17 cellular contexts compared by ENCODE assay signal in genomic region chr16:87186876-87187533, GRCh38.
DNase-seq lines count a peak whose midpoint lies in the region; ATAC-seq and TF ChIP-seq lines count a peak whose summit lies in the region.
"Had no signal": no experiment of that assay in that cellular context is flagged by ENCODE, and none has a peak within 500 bp of the region (broad histone marks: within the 10 kb centered on the region; RNA-seq: fewer than 3 reads in every experiment).

No MANE protein-coding gene starts in this region.

- H3K9me3 ChIP-seq in ovary (peaks cover 0 to 5% of the 10 kb centered on the region in 2 donors), adrenal gland (replicated peaks in 1 of 3) (no peaks in the 10 kb centered on the region)

- DNase-seq in activated CD4-positive, alpha-beta T cell treated with anti-CD3 and anti-CD28 coated beads for 36 hours, result no peak
- no peak for DNase-seq in activated CD4-positive, alpha-beta T cell treated with anti-CD3 and anti-CD28 coated beads for 48 hours
- DNase-seq in WTC11 (ENCODE audit: low spot score), result no peak
- DNase-seq in stimulated activated naive B cell treated with anti-CD40 and anti-IgM and Interleukin-4, amounts not matched to agents 10 μg/mL and 1 μg/mL and 100 μg/mL, for 72 hours, result no peak
- DNase-seq in cortex of kidney (lab: John Stamatoyannopoulos, UW), result no peak
- DNase-seq in ovary, result no peak
- no peak for DNase-seq in adrenal gland
- DNase-seq: 8988T; Calu3; CD4-positive, alpha-beta memory T cell; KBM-7; MV-4-11; NCI-H1417; NCI-H1930; NCI-H2171; NCI-H446 treated with DMSO at 0.1 percent for 48 hours had no signal

- no peak for TF ChIP-seq EP300 in ovary (IDR thresholded peaks at IDR 0.05)

- H3K4me3 ChIP-seq in ovary (no peak overlapping the region), adrenal gland (no peak overlapping the region)

- H3K27me3 ChIP-seq in ovary (no peaks in the 10 kb centered on the region), adrenal gland (no peaks in the 10 kb centered on the region)

- no peak for TF ChIP-seq POLR2A in ovary (IDR thresholded peaks at IDR 0.05)
- TF ChIP-seq POLR2A in adrenal gland (IDR thresholded peaks at IDR 0.05), result no peak

- CTCF ChIA-PET in activated CD4-positive, alpha-beta T cell treated with anti-CD3 and anti-CD28 coated beads for 36 hours (lab: Charles Lee), result no interaction called here
- CTCF ChIA-PET in WTC11 (lab: Charles Lee), result interaction anchor here (1.6 kb wide), 1 partner anchor 111 kb away, joined by 5 read pairs; no protein-coding TSS in a partner anchor

- no peaks in the 10 kb centered on the region for H3K36me3 Mint-ChIP-seq in activated CD4-positive, alpha-beta T cell treated with anti-CD3 and anti-CD28 coated beads for 36 hours (ENCODE audit: low read depth)
- peaks cover 19% of the 10 kb centered on the region for H3K36me3 Mint-ChIP-seq in WTC11
- H3K36me3 Mint-ChIP-seq in nephron (ENCODE audit: low read depth), result peaks cover 10% of the 10 kb centered on the region
- no peaks in the 10 kb centered on the region for H3K36me3 Mint-ChIP-seq in stimulated activated naive B cell treated with anti-CD40 and anti-IgM and Interleukin-4, amounts not matched to agents 10 μg/mL and 1 μg/mL and 100 μg/mL, for 72 hours
- H3K36me3 Mint-ChIP-seq: CD4-positive, alpha-beta memory T cell had no signal

- TF ChIP-seq CTCF in WTC11 (IDR thresholded peaks at IDR 0.05), result no peak
- no peak for TF ChIP-seq CTCF in nephron (IDR thresholded peaks at IDR 0.05; ENCODE audit: unreplicated experiment in 3 of 3)
- TF ChIP-seq CTCF in ovary (IDR thresholded peaks at IDR 0.05), result no peak
- no peak for TF ChIP-seq CTCF in adrenal gland (IDR thresholded peaks at IDR 0.05)

- no peaks in the 10 kb centered on the region for H3K4me1 ChIP-seq in ovary (ENCODE audit: insufficient read depth)
- H3K4me1 ChIP-seq in adrenal gland (replicated peaks in 1 of 2), result no peaks in the 10 kb centered on the region

- intact Hi-C loops in activated CD4-positive, alpha-beta T cell treated with anti-CD3 and anti-CD28 coated beads for 36 hours (cut with DNase I, micrococcal nuclease), result no loop called here
- intact Hi-C loops in ovary (cut with DNase I) (no loop called here), adrenal gland (cut with DNase I) (no loop called here)

- peaks cover 15% of the 10 kb centered on the region for H3K9me3 Mint-ChIP-seq in activated CD4-positive, alpha-beta T cell treated with anti-CD3 and anti-CD28 coated beads for 36 hours (ENCODE audit: low read depth)
- H3K9me3 Mint-ChIP-seq in WTC11 (peaks cover 39% of the 10 kb centered on the region), nephron (peaks cover 5% of the 10 kb centered on the region)
- H3K9me3 Mint-ChIP-seq in stimulated activated naive B cell treated with anti-CD40 and anti-IgM and Interleukin-4, amounts not matched to agents 10 μg/mL and 1 μg/mL and 100 μg/mL, for 72 hours, result peaks cover 14 to 16% of the 10 kb centered on the region in 2 donors

- peaks cover 2% of the 10 kb centered on the region for H3K27me3 Mint-ChIP-seq in activated CD4-positive, alpha-beta T cell treated with anti-CD3 and anti-CD28 coated beads for 36 hours
- H3K27me3 Mint-ChIP-seq in WTC11 (ENCODE audit: low read depth) (peaks cover 4% of the 10 kb centered on the region), nephron (ENCODE audit: low read depth) (peaks cover 38% of the 10 kb centered on the region)
- H3K27me3 Mint-ChIP-seq in stimulated activated naive B cell treated with anti-CD40 and anti-IgM and Interleukin-4, amounts not matched to agents 10 μg/mL and 1 μg/mL and 100 μg/mL, for 72 hours, result no peaks in the 10 kb centered on the region

- H3K27ac ChIP-seq in ovary (no peak overlapping the region), adrenal gland (no peak overlapping the region)

- peak overlapping the region; percentile 39 for H3K27ac Mint-ChIP-seq in activated CD4-positive, alpha-beta T cell treated with anti-CD3 and anti-CD28 coated beads for 36 hours
- H3K27ac Mint-ChIP-seq in WTC11 (no peak overlapping the region; the same call in 1 of the 2 replicates), nephron (peak overlapping the region in 2 of 3 experiments; percentile 16 to 58)
- H3K27ac Mint-ChIP-seq in stimulated activated naive B cell treated with anti-CD40 and anti-IgM and Interleukin-4, amounts not matched to agents 10 μg/mL and 1 μg/mL and 100 μg/mL, for 72 hours, result peak overlapping the region; percentile 48
- H3K27ac Mint-ChIP-seq: CD4-positive, alpha-beta memory T cell had no signal

- no peak for ATAC-seq in activated CD4-positive, alpha-beta T cell treated with anti-CD3 and anti-CD28 coated beads for 36 hours
- ATAC-seq in WTC11, result no peak
- no peak for ATAC-seq in stimulated activated naive B cell treated with anti-CD40 and anti-IgM and Interleukin-4, amounts not matched to agents 10 μg/mL and 1 μg/mL and 100 μg/mL, for 72 hours (replicated peaks)

- POLR2A ChIA-PET in activated CD4-positive, alpha-beta T cell treated with anti-CD3 and anti-CD28 coated beads for 36 hours (lab: Charles Lee), result no interaction called here
- POLR2A ChIA-PET in WTC11 (lab: Charles Lee), result no interaction called here

- H3K4me1 Mint-ChIP-seq in activated CD4-positive, alpha-beta T cell treated with anti-CD3 and anti-CD28 coated beads for 36 hours, result no peaks in the 10 kb centered on the region
- H3K4me1 Mint-ChIP-seq in WTC11, result no peaks in the 10 kb centered on the region
- peaks cover 27% of the 10 kb centered on the region for H3K4me1 Mint-ChIP-seq in nephron
- peaks cover 0 to 5% of the 10 kb centered on the region in 2 donors for H3K4me1 Mint-ChIP-seq in stimulated activated naive B cell treated with anti-CD40 and anti-IgM and Interleukin-4, amounts not matched to agents 10 μg/mL and 1 μg/mL and 100 μg/mL, for 72 hours

- H3K4me3 Mint-ChIP-seq in activated CD4-positive, alpha-beta T cell treated with anti-CD3 and anti-CD28 coated beads for 36 hours, result no peak overlapping the region
- no peak overlapping the region for H3K4me3 Mint-ChIP-seq in WTC11
- no peak overlapping the region for H3K4me3 Mint-ChIP-seq in nephron
- no peak overlapping the region for H3K4me3 Mint-ChIP-seq in stimulated activated naive B cell treated with anti-CD40 and anti-IgM and Interleukin-4, amounts not matched to agents 10 μg/mL and 1 μg/mL and 100 μg/mL, for 72 hours
- H3K4me3 Mint-ChIP-seq: CD4-positive, alpha-beta memory T cell had no signal

- H3K36me3 ChIP-seq in ovary (no peaks in the 10 kb centered on the region), adrenal gland (replicated peaks in 1 of 2) (no peaks in the 10 kb centered on the region)

- WGBS in ovary, 3 donors, result 71 to 78% (median 74%) methylated on average over 11 of the region's 11 CpGs
- 71 to 74% (median 72%) methylated on average over 11 of the region's 11 CpGs for WGBS in adrenal gland, 4 donors

TF ChIP-seq in WTC11, 78 proteins besides CTCF, POLR2A, EP300 and RAD21:
- 0 out of 2 replicates have a peak, but pooled peaks have one; percentile 15 for TF ChIP-seq NFYB (CRISPR knock-in tag; conservative IDR thresholded peaks at IDR 0.05; ENCODE audit: low read depth)
- TF ChIP-seq ZNF138 (CRISPR knock-in tag; conservative IDR thresholded peaks at IDR 0.05), result no peak
- no peak for TF ChIP-seq JAZF1 (CRISPR knock-in tag; IDR thresholded peaks at IDR 0.05)
- no peak for TF ChIP-seq CDX4 (CRISPR knock-in tag; IDR thresholded peaks at IDR 0.05; ENCODE audit: borderline replicate concordance)
- no peak for TF ChIP-seq MLX (CRISPR knock-in tag; IDR thresholded peaks at IDR 0.05)
- no peak for TF ChIP-seq ZBTB21 (CRISPR knock-in tag; IDR thresholded peaks at IDR 0.05; ENCODE audit: borderline replicate concordance)
- no peak for TF ChIP-seq GABPB1 (CRISPR knock-in tag; IDR thresholded peaks at IDR 0.05)
- TF ChIP-seq HMGXB4 (CRISPR knock-in tag; IDR thresholded peaks at IDR 0.05), result no peak
- peak; percentile 54; the same call in 1 of the 2 replicates for TF ChIP-seq NR2C2 (CRISPR knock-in tag; IDR thresholded peaks at IDR 0.05)
- no peak for TF ChIP-seq ZNF416 (CRISPR knock-in tag; IDR thresholded peaks at IDR 0.05)
- TF ChIP-seq NFE2L1 (CRISPR knock-in tag; IDR thresholded peaks at IDR 0.05), result no peak
- no peak for TF ChIP-seq ZMAT4 (CRISPR knock-in tag; IDR thresholded peaks at IDR 0.05)
